29 cellular contexts compared by ENCODE assay signal in the genomic region with DNA sequence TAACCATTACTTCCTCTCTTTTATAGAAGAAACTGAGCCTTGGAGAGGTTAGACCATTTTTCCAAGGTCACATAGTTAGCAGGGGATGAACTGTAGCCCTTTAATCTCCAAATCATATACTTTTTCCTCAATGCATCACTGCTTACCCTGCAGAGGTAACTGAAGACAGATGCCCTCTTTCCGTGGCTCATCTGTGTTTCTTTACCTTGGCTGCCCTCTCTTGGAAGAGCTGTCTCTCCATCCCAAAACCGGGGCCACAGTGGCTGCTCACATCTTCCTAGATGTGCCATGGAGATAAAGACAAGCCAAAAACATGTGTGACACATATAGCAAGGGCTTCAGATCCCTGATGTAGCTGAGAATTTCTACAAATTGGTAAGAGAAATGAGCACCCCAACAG. TPM values are rescaled to one million over a fixed set of nuclear protein-coding genes. Genes with fewer than 3 reads are reported as not detected.
"Had no signal": no experiment of that assay in that cellular context is flagged by ENCODE, and none has a peak within 500 bp of the region (broad histone marks: within the 10 kb centered on the region; RNA-seq: fewer than 3 reads in every experiment).

No MANE protein-coding gene starts in this region.

- H3K27me3 ChIP-seq: heart left ventricle, left lung, neutrophil, testis had no signal

- H3K9me3 Mint-ChIP-seq: activated T-cell treated with anti-CD3 and anti-CD28 coated beads, Interleukin-2, amount 50 U/mL, for 72 hours; central memory CD8-positive, alpha-beta T cell; dendritic cell treated with granulocyte-macrophage colony-stimulating factor and Interleukin-4, amounts not matched to agents 40 ng/mL and 50 ng/mL, for 4 days; endodermal cell; immature natural killer cell had no signal

- H3K27ac Mint-ChIP-seq: activated CD4-positive, alpha-beta T cell treated with anti-CD3 and anti-CD28 coated beads for 36 hours; activated CD8-positive, alpha-beta memory T cell treated with anti-CD3 and anti-CD28 coated beads, Interleukin-2, amount 10 ng/mL, durations not matched to agents 7 days and 5 days; activated CD8-positive, alpha-beta T cell treated with anti-CD3 and anti-CD28 coated beads, Interleukin-2, amount 10 ng/mL, durations not matched to agents 7 days and 5 days; activated naive CD8-positive, alpha-beta T cell; activated T-cell treated with anti-CD3 and anti-CD28 coated beads, Interleukin-2, amount 50 U/mL, for 72 hours; dendritic cell treated with granulocyte-macrophage colony-stimulating factor and Interleukin-4, amounts not matched to agents 40 ng/mL and 50 ng/mL, for 4 days; endodermal cell; immature natural killer cell; progenitor cell of endocrine pancreas; T-helper 2 cell treated with Interferon-gamma antibody and Interleukin-4, amounts not matched to agents 5 μg/mL and 100 μg/mL, for 36 hours had no signal

- ATAC-seq: activated CD4-positive, alpha-beta T cell treated with anti-CD3 and anti-CD28 coated beads for 36 hours; activated CD8-positive, alpha-beta memory T cell treated with anti-CD3 and anti-CD28 coated beads, Interleukin-2, amount 10 ng/mL, durations not matched to agents 7 days and 5 days; activated CD8-positive, alpha-beta T cell treated with anti-CD3 and anti-CD28 coated beads, Interleukin-2, amount 10 ng/mL, durations not matched to agents 7 days and 5 days; esophagus mucosa; heart left ventricle; left lung; sciatic nerve; stimulated activated naive CD8-positive, alpha-beta T cell treated with anti-CD3 and anti-CD28 coated beads, Interleukin-15, Interleukin-2, amounts not matched to agents 100 U/mL and 50 U/mL, for 24 hours had no signal

- H3K27ac ChIP-seq: heart left ventricle, left lung, neutrophil, skin epidermis, testis had no signal

- H3K36me3 ChIP-seq: heart left ventricle, left lung, neutrophil had no signal

- H3K4me1 ChIP-seq: heart left ventricle, left lung, testis had no signal

- H3K36me3 Mint-ChIP-seq: activated naive CD8-positive, alpha-beta T cell had no signal

- H3K27me3 Mint-ChIP-seq: activated CD4-positive, alpha-beta T cell treated with anti-CD3 and anti-CD28 coated beads for 36 hours; activated CD8-positive, alpha-beta memory T cell treated with anti-CD3 and anti-CD28 coated beads, Interleukin-2, amount 10 ng/mL, durations not matched to agents 7 days and 5 days; activated naive CD8-positive, alpha-beta T cell; central memory CD8-positive, alpha-beta T cell; dendritic cell treated with granulocyte-macrophage colony-stimulating factor and Interleukin-4, amounts not matched to agents 40 ng/mL and 50 ng/mL, for 4 days; progenitor cell of endocrine pancreas had no signal

- H3K4me3 ChIP-seq: heart left ventricle, left lung, skin epidermis, testis had no signal

- H3K4me3 Mint-ChIP-seq: activated CD4-positive, alpha-beta T cell treated with anti-CD3 and anti-CD28 coated beads for 36 hours; activated CD8-positive, alpha-beta memory T cell treated with anti-CD3 and anti-CD28 coated beads, Interleukin-2, amount 10 ng/mL, durations not matched to agents 7 days and 5 days; activated CD8-positive, alpha-beta T cell treated with anti-CD3 and anti-CD28 coated beads, Interleukin-2, amount 10 ng/mL, durations not matched to agents 7 days and 5 days; activated naive CD8-positive, alpha-beta T cell; activated T-cell treated with anti-CD3 and anti-CD28 coated beads, Interleukin-2, amount 50 U/mL, for 72 hours; central memory CD8-positive, alpha-beta T cell; dendritic cell treated with granulocyte-macrophage colony-stimulating factor and Interleukin-4, amounts not matched to agents 40 ng/mL and 50 ng/mL, for 4 days; endodermal cell; immature natural killer cell; T-helper 2 cell treated with Interferon-gamma antibody and Interleukin-4, amounts not matched to agents 5 μg/mL and 100 μg/mL, for 36 hours had no signal

- H3K9me3 ChIP-seq: left lung, neutrophil, testis had no signal

- H3K4me1 Mint-ChIP-seq: activated CD4-positive, alpha-beta T cell treated with anti-CD3 and anti-CD28 coated beads for 36 hours; activated CD8-positive, alpha-beta memory T cell treated with anti-CD3 and anti-CD28 coated beads, Interleukin-2, amount 10 ng/mL, durations not matched to agents 7 days and 5 days; central memory CD8-positive, alpha-beta T cell; endodermal cell; immature natural killer cell; nephron had no signal

- DNase-seq: activated CD4-positive, alpha-beta T cell treated with anti-CD3 and anti-CD28 coated beads for 36 hours; activated CD4-positive, CD25-positive, alpha-beta regulatory T cell; activated CD8-positive, alpha-beta memory T cell treated with anti-CD3 and anti-CD28 coated beads, Interleukin-2, amount 10 ng/mL, durations not matched to agents 7 days and 5 days; activated CD8-positive, alpha-beta T cell treated with anti-CD3 and anti-CD28 coated beads, Interleukin-2, amount 10 ng/mL, durations not matched to agents 7 days and 5 days; activated naive CD4-positive, alpha-beta T cell treated with Interleukin-2 at 50 U/mL for 16 hours; activated T-cell treated with anti-CD3 and anti-CD28 coated beads for 4 hours; activated T-cell treated with anti-CD3 and anti-CD28 coated beads, Interleukin-2, amount 50 U/mL, for 72 hours; anterior cingulate cortex; endodermal cell; heart left ventricle; hypothalamus; immature natural killer cell; kidney glomerular epithelial cell; left lung; stimulated activated CD4-positive, alpha-beta T cell treated with anti-CD3 and anti-CD28 coated beads, Interleukin-12 subunit alpha, Interleukin-12 subunit beta, amount 100 ng/mL, for 4 hours; stimulated activated CD4-positive, alpha-beta T cell treated with anti-CD3 and anti-CD28 coated beads, Interleukin-4, amount 100 ng/mL, for 1 hour; stimulated activated naive CD8-positive, alpha-beta T cell treated with anti-CD3 and anti-CD28 coated beads, Interleukin-15, Interleukin-2, amounts not matched to agents 100 U/mL and 50 U/mL, for 24 hours; testis; trophoblast cell had no signal

RNA-seq across cellular contexts. Expression of gene ALDH8A1, which starts 0.6 kb away (rescaled TPM):
- total RNA-seq: endodermal cell had no signal
